Comparison of ENCODE assay signal across 12 cellular contexts in the genomic region with DNA sequence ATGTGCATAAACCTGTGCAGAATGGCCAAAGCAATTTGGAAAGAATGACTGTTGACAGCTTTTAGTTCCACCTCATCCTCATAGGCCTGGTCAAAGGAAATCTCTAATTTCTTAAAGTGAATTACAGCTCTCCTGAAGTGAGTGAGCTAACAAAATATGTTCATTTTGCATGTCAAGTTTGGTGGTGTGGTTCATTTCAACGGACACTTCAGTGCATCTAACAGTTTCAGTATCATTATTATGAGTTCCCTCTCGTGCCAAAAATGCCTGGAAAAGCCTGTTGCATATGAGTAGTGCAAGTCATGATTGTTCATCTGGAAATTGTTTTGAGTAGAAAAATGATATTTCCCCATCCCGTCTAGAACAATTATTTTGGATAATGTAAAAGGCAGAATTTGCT. TPM values are rescaled to one million over a fixed set of nuclear protein-coding genes. Genes with fewer than 3 reads are reported as not detected.
DNase-seq lines count a peak whose midpoint lies in the region; ATAC-seq and TF ChIP-seq lines count a peak whose summit lies in the region.
"Had no signal": no experiment of that assay in that cellular context is flagged by ENCODE, and none has a peak within 500 bp of the region (broad histone marks: within the 10 kb centered on the region; RNA-seq: fewer than 3 reads in every experiment).

No MANE protein-coding gene starts in this region.

- no peaks in the 10 kb centered on the region for H4K20me1 ChIP-seq in H9 (ENCODE audit: control insufficient read depth, insufficient read depth, insufficient read length)

- no peak overlapping the region for H3K4me3 Mint-ChIP-seq in H9
- H3K4me3 Mint-ChIP-seq: dendritic cell treated with granulocyte-macrophage colony-stimulating factor and Interleukin-4, amounts not matched to agents 40 ng/mL and 50 ng/mL, for 4 days; T-cell had no signal

- H3K4me1 ChIP-seq in ovary (ENCODE audit: insufficient read depth) = no peaks in the 10 kb centered on the region
- H3K4me1 ChIP-seq in H9 (ENCODE audit: insufficient read depth, low read length) = no peaks in the 10 kb centered on the region

- H3K18ac ChIP-seq in H9 (ENCODE audit: insufficient read length, low read depth, low read length) = no peak overlapping the region

- no peak overlapping the region for H3K4ac ChIP-seq in H9 (ENCODE audit: low read depth, low read length)

- H2BK5ac ChIP-seq in H9 (ENCODE audit: insufficient read length, low read length) = no peak overlapping the region

- TF ChIP-seq CTCF in GM13976 (IDR thresholded peaks at IDR 0.05; ENCODE audit: borderline replicate concordance, control extremely low read depth, extremely low read depth, insufficient read depth, missing control alignments) (no peak), ovary (IDR thresholded peaks at IDR 0.05) (no peak), H9 (conservative IDR thresholded peaks at IDR 0.05) (no peak)

- no peak overlapping the region for H3T11ph ChIP-seq in H9 (ENCODE audit: low read length)

- no peak overlapping the region for H4K91ac ChIP-seq in H9 (ENCODE audit: insufficient read length, low read depth, low read length)

- H2AK5ac ChIP-seq in H9 (ENCODE audit: insufficient read length, low read length) = no peak overlapping the region

- no peaks in the 10 kb centered on the region for H3K27me3 ChIP-seq in ovary
- H3K27me3 ChIP-seq in H9 (ENCODE audit: insufficient read depth, low read length) = no peaks in the 10 kb centered on the region

- H3K36me3 Mint-ChIP-seq in H9 (ENCODE audit: insufficient read depth in 1 of 3, low read depth in 3 of 3) = no peaks in the 10 kb centered on the region
- H3K36me3 Mint-ChIP-seq: T-cell had no signal

- intact Hi-C loops in sciatic nerve (cut with DNase I) = no loop called here
- intact Hi-C loops in ovary (cut with DNase I) = no loop called here

- no peak overlapping the region for H3K27ac Mint-ChIP-seq in H9
- H3K27ac Mint-ChIP-seq: dendritic cell treated with granulocyte-macrophage colony-stimulating factor and Interleukin-4, amounts not matched to agents 40 ng/mL and 50 ng/mL, for 4 days; progenitor cell of endocrine pancreas; T-cell had no signal

- no peak overlapping the region for H3K14ac ChIP-seq in H9 (ENCODE audit: insufficient read depth, low read length)

- peak; percentile 63 for ATAC-seq in GM19467 (IDR thresholded peaks at IDR 0.05; ENCODE audit: unreplicated experiment)
- ATAC-seq in HG03060 (IDR thresholded peaks at IDR 0.05; ENCODE audit: low read depth, unreplicated experiment) = peak; percentile 59
- ATAC-seq in sciatic nerve = no peak
- ATAC-seq: T-cell had no signal

- peaks cover 2 to 3% of the 10 kb centered on the region in 2 experiments; a peak in 3 of 4 replicates for H3K4me1 Mint-ChIP-seq in H9
- H3K4me1 Mint-ChIP-seq: T-cell had no signal

- H3K27ac ChIP-seq in ovary = no peak overlapping the region
- no peak overlapping the region for H3K27ac ChIP-seq in H9 (ENCODE audit: insufficient read length, low read depth, low read length)

- no peak overlapping the region for H2BK12ac ChIP-seq in H9 (ENCODE audit: insufficient read length, low read depth, low read length)

- no peak overlapping the region for H3K23ac ChIP-seq in H9 (ENCODE audit: insufficient read length, low read depth, low read length)

- no peak overlapping the region for H3K4me2 ChIP-seq in H9 (ENCODE audit: insufficient read depth, insufficient read length, low read length)

- TF ChIP-seq POLR2A in ovary (IDR thresholded peaks at IDR 0.05) = no peak

- 13 to 35% (median 17%) methylated on average over 3 of the region's 3 CpGs for WGBS in ovary, 3 donors
- WGBS in H9 (ENCODE audit: extremely low coverage, insufficient read length, low lambda C conversion rate) = no CpG with 5 or more reads among the region's 3 CpGs

- no peak overlapping the region for H3K9ac ChIP-seq in H9 (ENCODE audit: extremely low read depth, insufficient read length, low read length)

- TF ChIP-seq EP300 in ovary (IDR thresholded peaks at IDR 0.05) = no peak

- no peaks in the 10 kb centered on the region for H3K23me2 ChIP-seq in H9 (ENCODE audit: insufficient read length, low read depth, low read length, poor library complexity, severe bottlenecking)

- H3K9me3 ChIP-seq in ovary = no peaks in the 10 kb centered on the region
- H3K9me3 ChIP-seq in H9 (ENCODE audit: control insufficient read depth, low read depth, low read length) = no peaks in the 10 kb centered on the region

- H4K8ac ChIP-seq in H9 (replicated peaks; ENCODE audit: insufficient read length, low read depth, low read length) = no peak overlapping the region

- H3K9me3 Mint-ChIP-seq in H9 = no peaks in the 10 kb centered on the region
- H3K9me3 Mint-ChIP-seq: dendritic cell treated with granulocyte-macrophage colony-stimulating factor and Interleukin-4, amounts not matched to agents 40 ng/mL and 50 ng/mL, for 4 days; T-cell had no signal

- no peak overlapping the region for H2BK20ac ChIP-seq in H9 (ENCODE audit: low read depth, low read length, poor library complexity, severe bottlenecking)

- H4K5ac ChIP-seq in H9 (ENCODE audit: insufficient read length, low read depth, low read length) = no peak overlapping the region

- H3K79me1 ChIP-seq in H9 (ENCODE audit: insufficient read depth, low read depth, low read length, poor library complexity, severe bottlenecking) = no peaks in the 10 kb centered on the region

- no peaks in the 10 kb centered on the region for H3K27me3 Mint-ChIP-seq in H9 (ENCODE audit: low read depth)
- H3K27me3 Mint-ChIP-seq: dendritic cell treated with granulocyte-macrophage colony-stimulating factor and Interleukin-4, amounts not matched to agents 40 ng/mL and 50 ng/mL, for 4 days had no signal

- H3K36me3 ChIP-seq in ovary = no peaks in the 10 kb centered on the region

- no peak overlapping the region for H2BK120ac ChIP-seq in H9 (ENCODE audit: low read depth, low read length, poor library complexity, severe bottlenecking)

- H3K56ac ChIP-seq in H9 (ENCODE audit: insufficient read length, low read depth, low read length) = no peak overlapping the region

- H3K4me3 ChIP-seq in ovary = no peak overlapping the region

- no peak overlapping the region for H2AFZ ChIP-seq in H9 (ENCODE audit: low read length)

- in situ Hi-C loops in GM13976 (cut with MboI; ENCODE audit: low sequenced_read_pairs, unreplicated experiment) = no loop called here

- H2BK15ac ChIP-seq in H9 (ENCODE audit: low read depth, low read length) = no peak overlapping the region

- DNase-seq in GM13976 (ENCODE audit: low spot score) (peak; percentile 28), fibroblast of gingiva (ENCODE audit: low read depth) (peak; percentile 77), SKM-1 treated with dmso at 0.1 percent for 144 hours (lab: John Stamatoyannopoulos, UW; ENCODE audit: unreplicated experiment) (no peak), sciatic nerve (ENCODE audit: low spot score) (no peak), ovary (no peak), H9 (no peak)
- DNase-seq: activated T-cell treated with anti-CD3 and anti-CD28 coated beads, Interleukin-2, amount 50 U/mL, for 1 hour; T-cell had no signal

- H3K79me2 ChIP-seq in H9 (ENCODE audit: insufficient read depth, low read length) = no peaks in the 10 kb centered on the region

RNA-seq across cellular contexts. Expression of gene HMHB1, which starts 53.2 kb away (rescaled TPM):
- total RNA-seq in sciatic nerve (not detected), ovary (not detected), H9 (2021) (not detected in 2 replicates)
- polyA plus RNA-seq in ovary = not detected
- total RNA-seq: progenitor cell of endocrine pancreas, T-cell had no signal

Comparison
In these comparisons a context has a peak if more than half of its experiments do, and no peak if none do; other contexts are left out.
1. DNase-seq: peak in GM13976 (single experiment) and fibroblast of gingiva (single experiment); none in SKM-1 treated with dmso at 0.1 percent for 144 hours (single experiment), sciatic nerve (single experiment), ovary (0 of 5) and H9 (single experiment).